Comparison of ENCODE assay signal across 16 cellular contexts in the genomic region with DNA sequence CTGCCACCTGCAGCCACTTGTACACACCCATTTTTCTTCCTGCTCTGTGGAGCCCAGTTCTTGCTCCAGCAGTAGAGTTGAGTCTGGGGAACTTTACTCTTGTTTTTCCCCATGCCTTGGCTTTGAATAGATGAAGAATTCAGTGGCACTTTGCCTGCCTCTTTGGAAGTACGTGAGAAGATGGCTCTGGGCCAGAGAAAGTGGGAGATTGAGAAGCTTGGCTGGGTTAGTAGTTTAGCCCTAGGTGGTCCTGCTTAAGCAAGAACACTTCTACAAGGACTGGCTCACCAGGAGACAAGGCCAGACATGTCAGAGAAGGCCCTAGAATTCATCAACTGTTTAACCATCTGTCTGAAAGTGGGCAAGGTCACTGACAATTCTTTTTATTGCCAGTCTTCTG.
"Had no signal": no experiment of that assay in that cellular context is flagged by ENCODE, and none has a peak within 500 bp of the region (broad histone marks: within the 10 kb centered on the region; RNA-seq: fewer than 3 reads in every experiment).

No MANE protein-coding gene starts in this region.

- DNase-seq: activated CD4-positive, alpha-beta T cell treated with anti-CD3 and anti-CD28 coated beads, Interleukin-2, amount 10 ng/mL, durations not matched to agents 7 days and 5 days; activated CD4-positive, CD25-positive, alpha-beta regulatory T cell; activated CD8-positive, alpha-beta memory T cell treated with anti-CD3 and anti-CD28 coated beads, Interleukin-2, amount 50 U/mL, for 48 hours; activated gamma-delta T cell treated with Interleukin-2 at 50 U/mL for 16 hours; amniotic stem cell; body of pancreas; effector memory CD8-positive, alpha-beta T cell; gastrocnemius medialis; heart left ventricle; nephron progenitor cell; right lobe of liver had no signal

- H3K27ac ChIP-seq: body of pancreas, gastrocnemius medialis, right lobe of liver, spleen had no signal

- H3K4me1 Mint-ChIP-seq: activated CD4-positive, alpha-beta T cell treated with anti-CD3 and anti-CD28 coated beads, Interleukin-2, amount 10 ng/mL, durations not matched to agents 7 days and 5 days had no signal

- H3K36me3 Mint-ChIP-seq: activated naive CD8-positive, alpha-beta T cell had no signal

- H3K4me1 ChIP-seq: body of pancreas, gastrocnemius medialis, heart left ventricle, right lobe of liver, spleen had no signal

- H3K27me3 ChIP-seq: body of pancreas, gastrocnemius medialis, heart left ventricle, right lobe of liver, spleen had no signal

- H3K36me3 ChIP-seq: gastrocnemius medialis, heart left ventricle, right lobe of liver, spleen had no signal

- H3K4me3 Mint-ChIP-seq: activated CD4-positive, alpha-beta T cell treated with anti-CD3 and anti-CD28 coated beads, Interleukin-2, amount 10 ng/mL, durations not matched to agents 7 days and 5 days; activated naive CD8-positive, alpha-beta T cell; dendritic cell treated with granulocyte-macrophage colony-stimulating factor and Interleukin-4, amounts not matched to agents 40 ng/mL and 50 ng/mL, for 4 days; effector memory CD8-positive, alpha-beta T cell; nephron progenitor cell; stimulated activated naive CD8-positive, alpha-beta T cell treated with anti-CD3 and anti-CD28 coated beads, Interleukin-15, Interleukin-2, amounts not matched to agents 100 ng/mL and 50 ng/mL, for 24 hours had no signal

- H3K4me3 ChIP-seq: body of pancreas, gastrocnemius medialis, heart left ventricle, right lobe of liver, spleen had no signal

- H3K27ac Mint-ChIP-seq: activated CD4-positive, alpha-beta T cell treated with anti-CD3 and anti-CD28 coated beads, Interleukin-2, amount 10 ng/mL, durations not matched to agents 7 days and 5 days; activated naive CD8-positive, alpha-beta T cell; dendritic cell treated with granulocyte-macrophage colony-stimulating factor and Interleukin-4, amounts not matched to agents 40 ng/mL and 50 ng/mL, for 4 days; effector memory CD8-positive, alpha-beta T cell; progenitor cell of endocrine pancreas; stimulated activated naive CD8-positive, alpha-beta T cell treated with anti-CD3 and anti-CD28 coated beads, Interleukin-15, Interleukin-2, amounts not matched to agents 100 ng/mL and 50 ng/mL, for 24 hours had no signal

- H3K9me3 ChIP-seq: body of pancreas, gastrocnemius medialis, right lobe of liver had no signal

- H3K27me3 Mint-ChIP-seq: activated CD4-positive, alpha-beta T cell treated with anti-CD3 and anti-CD28 coated beads, Interleukin-2, amount 10 ng/mL, durations not matched to agents 7 days and 5 days; dendritic cell treated with granulocyte-macrophage colony-stimulating factor and Interleukin-4, amounts not matched to agents 40 ng/mL and 50 ng/mL, for 4 days; stimulated activated naive CD8-positive, alpha-beta T cell treated with anti-CD3 and anti-CD28 coated beads, Interleukin-15, Interleukin-2, amounts not matched to agents 100 ng/mL and 50 ng/mL, for 24 hours had no signal
